Comparison of ENCODE assay signal across 3 cellular contexts in genomic region chr19:40979759-40980158, GRCh38. TPM values are rescaled to one million over a fixed set of nuclear protein-coding genes. Genes with fewer than 3 reads are reported as not detected.
"Had no signal": no experiment of that assay in that cellular context is flagged by ENCODE, and none has a peak within 500 bp of the region (broad histone marks: within the 10 kb centered on the region; RNA-seq: fewer than 3 reads in every experiment).

No MANE protein-coding gene starts in this region.

RNA-seq across cellular contexts. Expression of gene CYP2B6, which starts 11.3 kb away (rescaled TPM):
- total RNA-seq: NCI-H460, PC-9, SJSA1 had no signal
